22 cellular contexts compared by ENCODE assay signal in genomic region chr20:58752565-58752964, GRCh38.
"Had no signal": no experiment of that assay in that cellular context is flagged by ENCODE, and none has a peak within 500 bp of the region (broad histone marks: within the 10 kb centered on the region; RNA-seq: fewer than 3 reads in every experiment).

No MANE protein-coding gene starts in this region.

- FAIRE-seq: islet of Langerhans had no signal

- H3K27me3 ChIP-seq: hepatocyte, vagina had no signal

- H3K9me3 ChIP-seq: gastroesophageal sphincter, heart left ventricle, left lung, prostate gland, sigmoid colon, transverse colon, vagina had no signal

- H3K27ac ChIP-seq: dorsolateral prefrontal cortex, epithelial cell of prostate, foreskin keratinocyte, gastroesophageal sphincter, heart left ventricle, hepatocyte, left lung, neural progenitor cell, prostate gland, sigmoid colon, transverse colon, vagina had no signal

- H3K4me1 ChIP-seq: foreskin keratinocyte, gastroesophageal sphincter, heart left ventricle, left lung, prostate gland, sigmoid colon, transverse colon, vagina had no signal

- DNase-seq: dorsolateral prefrontal cortex; effector CD4-positive, alpha-beta T cell; foreskin keratinocyte; heart left ventricle; left cardiac atrium; left lung; mammary epithelial cell; mesendoderm; midbrain; naive thymus-derived CD4-positive, alpha-beta T cell; right cardiac atrium; sigmoid colon; stimulated activated CD4-positive, alpha-beta T cell treated with anti-CD3 and anti-CD28 coated beads, Interleukin-4, amount 100 ng/mL, for 4 hours; stimulated activated naive CD8-positive, alpha-beta T cell treated with anti-CD3 and anti-CD28 coated beads, Interleukin-15, Interleukin-2, amounts not matched to agents 100 U/mL and 50 U/mL, for 24 hours; transverse colon had no signal

- H3K4me3 ChIP-seq: dorsolateral prefrontal cortex, gastroesophageal sphincter, heart left ventricle, hepatocyte, left lung, neural progenitor cell, prostate gland, sigmoid colon, transverse colon, vagina had no signal

- H3K36me3 ChIP-seq: gastroesophageal sphincter, heart left ventricle, left lung, neural progenitor cell, prostate gland, sigmoid colon, transverse colon, vagina had no signal
